ENCODE assay signal across 27 cellular contexts in genomic region chr19:29992233-29992867, GRCh38.
"Had no signal": no experiment of that assay in that cellular context is flagged by ENCODE, and none has a peak within 500 bp of the region (broad histone marks: within the 10 kb centered on the region; RNA-seq: fewer than 3 reads in every experiment).

No MANE protein-coding gene starts in this region.

- H3K27me3 ChIP-seq: neutrophil, pancreas, right lobe of liver, sigmoid colon, stomach, thyroid gland, tibial nerve, upper lobe of left lung, vagina had no signal

- H3K4me3 Mint-ChIP-seq: natural killer cell treated with Interleukin-12 subunit alpha and Interleukin-12 subunit beta and Interleukin-15 and Interleukin-18, amount 100 ng/mL, for 72 hours; nephron progenitor cell; neural crest cell; stimulated activated effector memory CD8-positive, alpha-beta T cell treated with anti-CD3 and anti-CD28 coated beads, Interleukin-12 subunit alpha, Interleukin-12 subunit beta, amount 100 ng/mL, for 72 hours; stimulated activated naive B cell treated with anti-CD40 and anti-IgM and Interleukin-4, amounts not matched to agents 10 μg/mL and 1 μg/mL and 100 μg/mL, for 72 hours; stimulated activated naive CD8-positive, alpha-beta T cell treated with anti-CD3 and anti-CD28 coated beads, Interleukin-15, Interleukin-2, amounts not matched to agents 100 ng/mL and 50 ng/mL, for 24 hours had no signal

- H3K27ac ChIP-seq: neutrophil, pancreas, psoas muscle, right lobe of liver, sigmoid colon, stomach, thoracic aorta, thyroid gland, tibial nerve, upper lobe of left lung, vagina had no signal

- H3K36me3 ChIP-seq: pancreas, right lobe of liver, thoracic aorta, thyroid gland, vagina had no signal

- H3K27ac Mint-ChIP-seq: natural killer cell treated with Interleukin-12 subunit alpha and Interleukin-12 subunit beta and Interleukin-15 and Interleukin-18, amount 100 ng/mL, for 72 hours; nephron progenitor cell; progenitor cell of endocrine pancreas; stimulated activated effector memory CD8-positive, alpha-beta T cell treated with anti-CD3 and anti-CD28 coated beads, Interleukin-12 subunit alpha, Interleukin-12 subunit beta, amount 100 ng/mL, for 72 hours; stimulated activated naive B cell treated with anti-CD40 and anti-IgM and Interleukin-4, amounts not matched to agents 10 μg/mL and 1 μg/mL and 100 μg/mL, for 72 hours; stimulated activated naive CD8-positive, alpha-beta T cell treated with anti-CD3 and anti-CD28 coated beads, Interleukin-15, Interleukin-2, amounts not matched to agents 100 ng/mL and 50 ng/mL, for 24 hours had no signal

- FAIRE-seq: pancreas, small intestine had no signal

- DNase-seq: nephron progenitor cell; nucleus accumbens; pancreas; psoas muscle; right cardiac atrium; right lobe of liver; sigmoid colon; small intestine; stimulated activated CD4-positive, alpha-beta T cell treated with anti-CD3 and anti-CD28 coated beads, Interleukin-15, amount 100 ng/mL, for 24 hours; stimulated activated CD4-positive, alpha-beta T cell treated with anti-CD3 and anti-CD28 coated beads, Interleukin-2, amount 100 ng/mL, for 24 hours; stimulated activated CD4-positive, alpha-beta T cell treated with anti-CD3 and anti-CD28 coated beads, Interleukin-2, amount 100 ng/mL, for 48 hours; stimulated activated CD4-positive, alpha-beta T cell treated with anti-CD3 and anti-CD28 coated beads, Interleukin-4, amount 100 ng/mL, for 24 hours; stimulated activated naive B cell treated with anti-CD40 and anti-IgM and Interleukin-4, amounts not matched to agents 10 μg/mL and 1 μg/mL and 100 μg/mL, for 72 hours; stimulated activated naive CD4-positive, alpha-beta T cell treated with Interleukin-2 at 50 U/mL for 16 hours; stomach; thyroid gland; trophoblast cell; upper lobe of left lung had no signal

- H3K9me3 ChIP-seq: pancreas, right lobe of liver, thyroid gland had no signal

- H3K9me3 Mint-ChIP-seq: natural killer cell treated with Interleukin-12 subunit alpha and Interleukin-12 subunit beta and Interleukin-15 and Interleukin-18, amount 100 ng/mL, for 72 hours had no signal

- H3K4me1 ChIP-seq: pancreas, psoas muscle, right lobe of liver, sigmoid colon, stomach, tibial nerve, upper lobe of left lung, vagina had no signal

- ATAC-seq: natural killer cell treated with Interleukin-12 subunit alpha and Interleukin-12 subunit beta and Interleukin-15 and Interleukin-18, amount 100 ng/mL, for 72 hours; pancreas; psoas muscle; right cardiac atrium; right lobe of liver; stimulated activated effector memory CD8-positive, alpha-beta T cell treated with anti-CD3 and anti-CD28 coated beads, Interleukin-12 subunit alpha, Interleukin-12 subunit beta, amount 100 ng/mL, for 72 hours; stimulated activated naive B cell treated with anti-CD40 and anti-IgM and Interleukin-4, amounts not matched to agents 10 μg/mL and 1 μg/mL and 100 μg/mL, for 72 hours had no signal

- H3K4me3 ChIP-seq: pancreas, psoas muscle, right lobe of liver, sigmoid colon, stomach, thoracic aorta, thyroid gland, tibial nerve, upper lobe of left lung, vagina had no signal

- H3K4me1 Mint-ChIP-seq: neural crest cell had no signal

- H3K27me3 Mint-ChIP-seq: natural killer cell treated with Interleukin-12 subunit alpha and Interleukin-12 subunit beta and Interleukin-15 and Interleukin-18, amount 100 ng/mL, for 72 hours; progenitor cell of endocrine pancreas; stimulated activated naive B cell treated with anti-CD40 and anti-IgM and Interleukin-4, amounts not matched to agents 10 μg/mL and 1 μg/mL and 100 μg/mL, for 72 hours; stimulated activated naive CD8-positive, alpha-beta T cell treated with anti-CD3 and anti-CD28 coated beads, Interleukin-15, Interleukin-2, amounts not matched to agents 100 ng/mL and 50 ng/mL, for 24 hours had no signal
